ENCODE assay signal across 1 cellular context in genomic region chr3:183697610-183698317, GRCh38.
TF ChIP-seq lines count a peak whose summit lies in the region.

TSS of gene YEATS2 (plus strand) at chr3:183697797. CDS start at chr3:183715163, 17,366 bp downstream.

TF ChIP-seq in HepG2, 621 proteins besides CTCF, POLR2A, EP300 and RAD21 (continued from another document and continues in another):
- TF ChIP-seq AKNA (CRISPR knock-in tag; IDR thresholded peaks at IDR 0.05; ENCODE audit: borderline replicate concordance): no peak
- no peak for TF ChIP-seq ZFP1 (CRISPR knock-in tag; IDR thresholded peaks at IDR 0.05)
- TF ChIP-seq ARHGAP35 (CRISPR knock-in tag; IDR thresholded peaks at IDR 0.05; ENCODE audit: borderline replicate concordance): peak; percentile 75; the same call in 1 of the 2 replicates
- TF ChIP-seq ZNF138 (CRISPR knock-in tag; IDR thresholded peaks at IDR 0.05; ENCODE audit: low read depth): peak; percentile 36; the same call in 1 of the 2 replicates
- no peak for TF ChIP-seq LRRFIP1 (CRISPR knock-in tag; conservative IDR thresholded peaks at IDR 0.05)
- TF ChIP-seq ISX (CRISPR knock-in tag; conservative IDR thresholded peaks at IDR 0.05): no peak
- TF ChIP-seq ZGPAT (CRISPR knock-in tag; IDR thresholded peaks at IDR 0.05): no peak; the same call in 1 of the 2 replicates
- no peak for TF ChIP-seq DBP (CRISPR knock-in tag; IDR thresholded peaks at IDR 0.05; ENCODE audit: not compliant biosample characterization)
- 0 out of 2 replicates have a peak, but pooled peaks have one; percentile 63 for TF ChIP-seq TOPORS (CRISPR knock-in tag; IDR thresholded peaks at IDR 0.05)
- no peak for TF ChIP-seq ZNF512 (CRISPR knock-in tag; IDR thresholded peaks at IDR 0.05)
- TF ChIP-seq NR2F2 (IDR thresholded peaks at IDR 0.05; ENCODE audit: borderline replicate concordance, low read depth): peak; percentile 37; the same call in 1 of the 2 replicates
- no peak for TF ChIP-seq MAFK (conservative IDR thresholded peaks at IDR 0.05 in 1 of 2, IDR thresholded peaks at IDR 0.05 in 1 of 2; ENCODE audit: low read length in 2 of 2)
- no peak for TF ChIP-seq ZNF143 (CRISPR knock-in tag; IDR thresholded peaks at IDR 0.05)
- no peak for TF ChIP-seq CREM (IDR thresholded peaks at IDR 0.05)
- no peak for TF ChIP-seq CREM (CRISPR knock-in tag; IDR thresholded peaks at IDR 0.05)
- TF ChIP-seq MLX (CRISPR knock-in tag; IDR thresholded peaks at IDR 0.05): no peak
- TF ChIP-seq CHD4 (IDR thresholded peaks at IDR 0.05; ENCODE audit: borderline replicate concordance, low read length): no peak
- TF ChIP-seq POLR2G (IDR thresholded peaks at IDR 0.05; ENCODE audit: low read depth, low read length): peak; percentile 83
- TF ChIP-seq ZNF160 (CRISPR knock-in tag; IDR thresholded peaks at IDR 0.05): no peak
- no peak; the same call in 1 of the 2 replicates for TF ChIP-seq CENPBD1 (CRISPR knock-in tag; IDR thresholded peaks at IDR 0.05; ENCODE audit: borderline replicate concordance, low read depth)
- peak; percentile 64 for TF ChIP-seq ZNF766 (CRISPR knock-in tag; IDR thresholded peaks at IDR 0.05; ENCODE audit: borderline replicate concordance)
- TF ChIP-seq PRDM15 (CRISPR knock-in tag; IDR thresholded peaks at IDR 0.05): no peak
- no peak for TF ChIP-seq BATF2 (CRISPR knock-in tag; IDR thresholded peaks at IDR 0.05)
- TF ChIP-seq ZNF780A (CRISPR knock-in tag; IDR thresholded peaks at IDR 0.05): no peak
- no peak for TF ChIP-seq MZF1 (CRISPR knock-in tag; IDR thresholded peaks at IDR 0.05; ENCODE audit: borderline replicate concordance)
- TF ChIP-seq ZNF609 (CRISPR knock-in tag; IDR thresholded peaks at IDR 0.05; ENCODE audit: borderline replicate concordance): no peak
- TF ChIP-seq KDM1A (CRISPR knock-in tag; IDR thresholded peaks at IDR 0.05): 0 out of 2 replicates have a peak, but pooled peaks have one; percentile 2
- TF ChIP-seq ADNP (CRISPR knock-in tag; IDR thresholded peaks at IDR 0.05): no peak
- TF ChIP-seq TFDP1 (CRISPR knock-in tag; IDR thresholded peaks at IDR 0.05; ENCODE audit: borderline replicate concordance): peak; percentile 55; the same call in 1 of the 2 replicates
